ENCODE assay signal across 8 cellular contexts in the genomic region with DNA sequence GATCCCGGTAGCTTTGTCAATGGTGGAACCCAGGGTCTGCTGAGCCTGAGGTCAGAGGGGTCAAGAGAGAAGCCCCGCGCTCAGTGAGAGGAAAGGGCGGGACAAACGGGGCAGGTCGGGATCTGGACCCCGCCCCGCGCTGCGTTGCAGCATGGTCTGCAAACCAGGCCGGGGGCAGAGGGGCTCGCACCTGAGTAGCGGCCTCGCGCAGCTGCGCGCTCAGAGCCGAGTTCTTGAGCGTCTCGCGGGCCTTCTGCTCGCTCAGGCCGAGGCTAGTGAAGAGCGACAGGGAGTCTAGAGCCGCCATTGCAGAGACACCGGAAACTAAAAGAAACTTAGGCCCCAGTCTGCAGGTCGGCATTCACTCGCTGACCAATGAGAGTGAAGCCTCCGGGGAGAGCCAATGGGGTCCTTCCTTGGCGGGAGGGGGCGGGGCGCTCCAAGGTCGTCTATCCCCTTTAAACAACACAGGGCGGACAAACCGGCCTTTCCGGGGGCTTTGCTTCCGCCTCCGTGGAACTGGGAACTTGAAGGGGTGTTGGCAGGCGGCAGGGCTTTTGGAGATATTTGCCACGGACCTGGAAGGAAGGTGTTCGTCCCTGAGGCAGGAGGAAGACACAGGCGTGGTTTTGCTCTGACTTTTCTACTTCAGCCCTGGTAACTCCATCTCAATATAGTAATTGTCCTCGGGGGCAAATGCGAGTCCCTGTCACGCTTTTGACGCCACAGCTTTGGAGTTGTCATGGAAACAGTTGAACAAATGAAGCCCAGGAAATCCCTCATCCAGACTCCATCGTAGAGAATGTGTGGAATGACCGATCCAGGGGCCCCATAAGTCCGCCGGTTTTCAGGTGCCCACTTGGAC.
DNase-seq lines count a peak whose midpoint lies in the region; ATAC-seq and TF ChIP-seq lines count a peak whose summit lies in the region.

QARS1 (minus strand) TSS at position 331 of the 865 bp plus-strand sequence; CDS start at position 307, 24 bp downstream.

- POLR2A ChIA-PET in HEK293T (lab: Yijun Ruan, JAX) = interaction anchor here (0.6 to 5.1 kb wide), 6 partner anchors 8 to 75 kb away, joined by 3 to 44 read pairs (median 6); partner anchors contain the start of genes QRICH1 and USP19

- DNase-seq in GF-D8 (lab: John Stamatoyannopoulos, UW) = peak; percentile 73
- DNase-seq in HEK293T (ENCODE audit: extremely low spot score) = peak; percentile 95
- peak; percentile 90 for DNase-seq in NCI-H1048 (lab: John Stamatoyannopoulos, UW)
- peak; percentile 88 for DNase-seq in activated naive CD4-positive, alpha-beta T cell treated with anti-CD3 and anti-CD28 coated beads, Interleukin-2, amount 50 U/mL, for 16 hours
- peak; percentile 97 for DNase-seq in germinal center (ENCODE audit: low spot score)
- DNase-seq in nucleus accumbens (lab: John Stamatoyannopoulos, UW) = peak; percentile 45 to 96 (median 88)
- peak; percentile 92 for DNase-seq in superior temporal gyrus (ENCODE audit: extremely low spot score)

- CTCF ChIA-PET in HEK293T (lab: Yijun Ruan, JAX) = interaction anchor here (0.5 to 1.3 kb wide), 4 partner anchors 10 to 28 kb away, joined by 3 to 6 read pairs (median 4); partner anchors contain the start of genes LAMB2 and QRICH1

- peak; percentile 97 for ATAC-seq in SK-N-SH treated with all-trans-retinoic acid at 6 μM for 48 hours

TF ChIP-seq in HEK293T, 16 proteins besides CTCF, POLR2A, EP300 and RAD21:
- TF ChIP-seq TARDBP (IDR thresholded peaks at IDR 0.05) (no peak), L3MBTL2 (conservative IDR thresholded peaks at IDR 0.05) (peak; percentile 62), ELF4 (IDR thresholded peaks at IDR 0.05) (0 out of 2 replicates have a peak, but pooled peaks have one; percentile 23)

TF ChIP-seq in SK-N-SH treated with all-trans-retinoic acid at 6 μM for 48 hours, 23 proteins besides CTCF, POLR2A, EP300 and RAD21:
- TF ChIP-seq GLIS3 (CRISPR knock-in tag; IDR thresholded peaks at IDR 0.05) = no peak
- TF ChIP-seq, protein P1, sequence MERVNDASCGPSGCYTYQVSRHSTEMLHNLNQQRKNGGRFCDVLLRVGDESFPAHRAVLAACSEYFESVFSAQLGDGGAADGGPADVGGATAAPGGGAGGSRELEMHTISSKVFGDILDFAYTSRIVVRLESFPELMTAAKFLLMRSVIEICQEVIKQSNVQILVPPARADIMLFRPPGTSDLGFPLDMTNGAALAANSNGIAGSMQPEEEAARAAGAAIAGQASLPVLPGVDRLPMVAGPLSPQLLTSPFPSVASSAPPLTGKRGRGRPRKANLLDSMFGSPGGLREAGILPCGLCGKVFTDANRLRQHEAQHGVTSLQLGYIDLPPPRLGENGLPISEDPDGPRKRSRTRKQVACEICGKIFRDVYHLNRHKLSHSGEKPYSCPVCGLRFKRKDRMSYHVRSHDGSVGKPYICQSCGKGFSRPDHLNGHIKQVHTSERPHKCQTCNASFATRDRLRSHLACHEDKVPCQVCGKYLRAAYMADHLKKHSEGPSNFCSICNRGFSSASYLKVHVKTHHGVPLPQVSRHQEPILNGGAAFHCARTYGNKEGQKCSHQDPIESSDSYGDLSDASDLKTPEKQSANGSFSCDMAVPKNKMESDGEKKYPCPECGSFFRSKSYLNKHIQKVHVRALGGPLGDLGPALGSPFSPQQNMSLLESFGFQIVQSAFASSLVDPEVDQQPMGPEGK (CRISPR knock-in tag; IDR thresholded peaks at IDR 0.05; ENCODE audit: borderline replicate concordance) = no peak
- TF ChIP-seq ISL1 (CRISPR knock-in tag; IDR thresholded peaks at IDR 0.05) = no peak
- no peak for TF ChIP-seq ZNF8 (CRISPR knock-in tag; IDR thresholded peaks at IDR 0.05)
- no peak for TF ChIP-seq TCF4 (CRISPR knock-in tag; IDR thresholded peaks at IDR 0.05; ENCODE audit: borderline replicate concordance)
- TF ChIP-seq POU6F1 (CRISPR knock-in tag; IDR thresholded peaks at IDR 0.05; ENCODE audit: borderline replicate concordance, low read depth) = no peak
- TF ChIP-seq ARNTL (CRISPR knock-in tag; IDR thresholded peaks at IDR 0.05; ENCODE audit: borderline replicate concordance, low read depth) = no peak
- no peak for TF ChIP-seq ZC3H10 (CRISPR knock-in tag; IDR thresholded peaks at IDR 0.05)
- no peak for TF ChIP-seq ZNF565 (CRISPR knock-in tag; conservative IDR thresholded peaks at IDR 0.05; ENCODE audit: low read depth)
- no peak for TF ChIP-seq CSRNP3 (CRISPR knock-in tag; IDR thresholded peaks at IDR 0.05)
- no peak for TF ChIP-seq OSR1 (CRISPR knock-in tag; IDR thresholded peaks at IDR 0.05)
- TF ChIP-seq ZFP30 (CRISPR knock-in tag; IDR thresholded peaks at IDR 0.05) = no peak
- TF ChIP-seq TSHZ2 (CRISPR knock-in tag; IDR thresholded peaks at IDR 0.05) = no peak

Comparison
In these comparisons a context has a peak if more than half of its experiments do, and no peak if none do; other contexts are left out.
1. Peak in every context shown above with its lines: DNase-seq and ATAC-seq.